ENCODE assay signal across 8 cellular contexts in genomic region chr19:4327252-4327876, GRCh38. TPM values are rescaled to one million over a fixed set of nuclear protein-coding genes. Genes with fewer than 3 reads are reported as not detected.
A peak's percentile ranks its signal among the peaks of the same experiment; 100 is the strongest.
DNase-seq lines count a peak whose midpoint lies in the region; ATAC-seq and TF ChIP-seq lines count a peak whose summit lies in the region.

No MANE protein-coding gene starts in this region.

- H3K4me2 ChIP-seq in neuronal stem cell (ENCODE audit: insufficient read depth, low read length, poor library complexity, severe bottlenecking) = peak overlapping the region; percentile 78

- H3K4me1 ChIP-seq in esophagus squamous epithelium (peaks cover 11 to 28% (median 15%) of the 10 kb centered on the region in 3 donors), neuronal stem cell (ENCODE audit: control insufficient read depth in 2 of 2, insufficient read depth in 1 of 2, low read depth in 1 of 2, low read length in 2 of 2) (peaks cover 7 to 8% of the 10 kb centered on the region in 2 donors)

- H3K36me3 ChIP-seq in esophagus squamous epithelium = peaks cover 0 to 69% (median 0%) of the 10 kb centered on the region in 3 donors
- peaks cover 0 to 6% of the 10 kb centered on the region in 2 donors for H3K36me3 ChIP-seq in neuronal stem cell (replicated peaks in 1 of 2; ENCODE audit: control insufficient read depth in 2 of 2, insufficient read depth in 2 of 2, low read length in 2 of 2)

- peak overlapping the region; percentile 63 for H3K9ac ChIP-seq in neuronal stem cell (ENCODE audit: low read depth, low read length, poor library complexity)

- TF ChIP-seq POLR2A in esophagus squamous epithelium (IDR thresholded peaks at IDR 0.05) = no peak

- H3K27me3 ChIP-seq in esophagus squamous epithelium = peaks cover 0 to 30% (median 0%) of the 10 kb centered on the region in 4 donors
- H3K27me3 ChIP-seq in neuronal stem cell (ENCODE audit: control insufficient read depth in 3 of 3, insufficient read depth in 3 of 3, low read depth in 1 of 3, low read length in 3 of 3) = no peaks in the 10 kb centered on the region

- peak overlapping the region; percentile 78 for H2BK5ac ChIP-seq in neuronal stem cell (ENCODE audit: low read length)

- no peak overlapping the region for H3K4ac ChIP-seq in neuronal stem cell (ENCODE audit: low read length)

- no peak for ATAC-seq in GM21515 (IDR thresholded peaks at IDR 0.05; ENCODE audit: unreplicated experiment)

- H3K4me3 ChIP-seq in esophagus squamous epithelium (peak overlapping the region; percentile 20 to 64 (median 36)), neuronal stem cell (ENCODE audit: low read length in 2 of 2) (peak overlapping the region; percentile 32 to 69)

- peaks cover 2% of the 10 kb centered on the region for H3K79me1 ChIP-seq in neuronal stem cell (ENCODE audit: low read depth, low read length)

- H2BK15ac ChIP-seq in neuronal stem cell (ENCODE audit: low read length) = no peak overlapping the region

- H3K9me3 ChIP-seq in esophagus squamous epithelium = peaks cover 0 to 2% (median 0%) of the 10 kb centered on the region in 3 donors
- no peaks in the 10 kb centered on the region for H3K9me3 ChIP-seq in neuronal stem cell (replicated peaks in 1 of 2; ENCODE audit: control insufficient read depth in 2 of 2, insufficient read depth in 1 of 2, low read depth in 1 of 2, low read length in 2 of 2)

- peak overlapping the region; percentile 3 for H2BK120ac ChIP-seq in neuronal stem cell (ENCODE audit: low read depth, low read length)

- intact Hi-C loops in esophagus squamous epithelium (cut with DNase I) = no loop called here

- no peak overlapping the region for H4K91ac ChIP-seq in neuronal stem cell (ENCODE audit: low read depth, low read length, poor library complexity)

- 20 to 34% methylated on average over 2 to 12 of the region's 30 CpGs for WGBS in esophagus squamous epithelium, 2 donors
- WGBS in neuronal stem cell (ENCODE audit: extremely low coverage in 2 of 2, insufficient read length in 2 of 2, insufficient replicate concordance in 1 of 2), 2 donors = no CpG with 5 or more reads among the region's 30 CpGs

- H2AK5ac ChIP-seq in neuronal stem cell (ENCODE audit: low read depth, low read length) = peak overlapping the region; percentile 40

- H3K18ac ChIP-seq in neuronal stem cell (ENCODE audit: low read length) = peak overlapping the region; percentile 95

- DNase-seq in EH (ENCODE audit: low read depth) (peak; percentile 64), NCI-H2171 (lab: John Stamatoyannopoulos, UW) (peak; percentile 79), esophagus squamous epithelium (lab: John Stamatoyannopoulos, UW) (peak; percentile 50), neuronal stem cell (ENCODE audit: low spot score) (peak; percentile 85), superior temporal gyrus (ENCODE audit: extremely low spot score) (peak; percentile 40), NCI-H510A (lab: John Stamatoyannopoulos, UW) (no peak)
- DNase-seq in activated CD8-positive, alpha-beta memory T cell treated with anti-CD3 and anti-CD28 coated beads, Interleukin-2, amount 50 U/mL, for 4 hours = peak; percentile 72

- H2AFZ ChIP-seq in neuronal stem cell (ENCODE audit: low read length) = peak overlapping the region; percentile 78

- H3K14ac ChIP-seq in neuronal stem cell (ENCODE audit: low read length) = no peak overlapping the region

- no peak for TF ChIP-seq CTCF in esophagus squamous epithelium (IDR thresholded peaks at IDR 0.05)

- H2BK12ac ChIP-seq in neuronal stem cell (ENCODE audit: low read length) = peak overlapping the region; percentile 41

- H4K8ac ChIP-seq in neuronal stem cell (ENCODE audit: low read depth, low read length) = peak overlapping the region; percentile 86

- H3K27ac ChIP-seq in esophagus squamous epithelium (peak overlapping the region in 3 of 4 donors; percentile 34 to 59 (median 38)), neuronal stem cell (replicated peaks; ENCODE audit: low read length) (peak overlapping the region; percentile 3)

- peak overlapping the region; percentile 95 for H3K23ac ChIP-seq in neuronal stem cell (ENCODE audit: low read depth, low read length, poor library complexity)

RNA-seq across cellular contexts. Expression of gene STAP2, which starts 11.3 kb away (rescaled TPM):
- 100 to 1,000 TPM in 1 of 4 donors, 10 to 100 TPM in 3; 61.4 to 131 (median 82.5) TPM for total RNA-seq in esophagus squamous epithelium
- polyA plus RNA-seq in neuronal stem cell (2013, experiment 1 of 2) = 6.4 TPM
- polyA plus RNA-seq in neuronal stem cell (2013, experiment 2 of 2) = 7.4 TPM

RNA-seq across cellular contexts. Expression of gene MPND, which starts 16.0 kb away (rescaled TPM):
- 10 to 100 TPM in 1 of 4 donors, 1 to 10 TPM in 3; 2.5 to 11.1 (median 6.5) TPM for total RNA-seq in esophagus squamous epithelium
- 20.6 TPM for polyA plus RNA-seq in neuronal stem cell (2013, experiment 1 of 2)
- polyA plus RNA-seq in neuronal stem cell (2013, experiment 2 of 2) = 22.4 TPM

RNA-seq across cellular contexts. Expression of gene FSD1, which starts 23.0 kb away (rescaled TPM):
- total RNA-seq in esophagus squamous epithelium = under 1 TPM in 2 of 4 donors, not detected in 2; 0.18 to 0.61 TPM
- 34.4 TPM for polyA plus RNA-seq in neuronal stem cell (2013, experiment 1 of 2)
- 34.5 TPM for polyA plus RNA-seq in neuronal stem cell (2013, experiment 2 of 2)

RNA-seq across cellular contexts. Expression of gene TMIGD2, which starts 25.2 kb away (rescaled TPM):
- total RNA-seq in esophagus squamous epithelium = under 1 TPM in 3 of 4 donors, not detected in 1; 0.22 to 0.76 (median 0.38) TPM
- 1.2 TPM for polyA plus RNA-seq in neuronal stem cell (2013, experiment 1 of 2)
- polyA plus RNA-seq in neuronal stem cell (2013, experiment 2 of 2) = 1.3 TPM

RNA-seq across cellular contexts. Expression of gene SHD, which starts 48.3 kb away (rescaled TPM):
- not detected for total RNA-seq in esophagus squamous epithelium
- 0.26 TPM for polyA plus RNA-seq in neuronal stem cell (2013, experiment 1 of 2)
- polyA plus RNA-seq in neuronal stem cell (2013, experiment 2 of 2) = 0.32 TPM
